18 cellular contexts compared by ENCODE assay signal in the genomic region with DNA sequence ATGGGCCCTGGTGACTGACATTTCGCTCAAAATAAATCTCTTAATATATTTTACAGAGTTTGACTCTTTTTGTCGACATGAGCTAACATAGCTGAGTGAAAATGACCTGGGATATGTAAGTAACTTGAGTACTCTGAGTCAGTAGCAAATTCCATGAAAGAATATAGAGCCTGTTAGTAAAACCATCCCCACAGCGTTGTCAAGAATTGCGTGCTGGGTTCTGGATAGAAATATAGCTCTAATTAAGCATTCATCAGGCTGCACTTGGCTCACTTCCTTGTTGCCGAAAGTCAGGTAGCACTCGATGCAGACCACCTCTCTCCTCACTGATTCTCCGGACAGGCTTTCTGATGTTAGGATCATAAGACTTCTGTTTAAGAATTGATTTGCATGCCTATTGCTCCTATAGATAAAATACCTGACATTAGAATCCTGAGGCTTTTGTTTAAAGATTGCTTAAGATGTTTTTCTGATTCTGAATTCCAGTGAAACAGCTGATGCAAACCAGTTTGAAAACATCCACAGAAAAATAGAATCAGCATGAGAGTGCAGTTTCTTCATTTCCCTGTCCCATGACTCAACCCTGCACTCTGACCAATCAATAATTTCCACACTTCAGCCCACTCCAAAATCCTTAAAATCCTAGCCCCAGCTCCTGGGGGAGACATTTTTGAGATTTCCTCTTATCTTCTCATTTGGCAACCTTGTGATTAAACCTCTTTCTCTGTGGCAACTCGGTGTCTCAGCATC.
DNase-seq lines count a peak whose midpoint lies in the region; ATAC-seq and TF ChIP-seq lines count a peak whose summit lies in the region.
"Had no signal": no experiment of that assay in that cellular context is flagged by ENCODE, and none has a peak within 500 bp of the region (broad histone marks: within the 10 kb centered on the region; RNA-seq: fewer than 3 reads in every experiment).

No MANE protein-coding gene starts in this region.

- no peak overlapping the region for H3K4me3 Mint-ChIP-seq in activated naive CD8-positive, alpha-beta T cell treated with anti-CD3 and anti-CD28 coated beads, Interleukin-2, amount 50 U/mL, for 24 hours
- H3K4me3 Mint-ChIP-seq: activated CD4-positive, alpha-beta memory T cell treated with anti-CD3 and anti-CD28 coated beads for 36 hours; CD4-positive, alpha-beta T cell; stimulated activated memory B cell treated with anti-CD40 and anti-IgM and Interleukin-4, amounts not matched to agents 10 μg/mL and 1 μg/mL and 100 μg/mL, for 72 hours had no signal

- no peaks in the 10 kb centered on the region for H3K36me3 Mint-ChIP-seq in activated naive CD8-positive, alpha-beta T cell treated with anti-CD3 and anti-CD28 coated beads, Interleukin-2, amount 50 U/mL, for 24 hours (ENCODE audit: low read depth)
- H3K36me3 Mint-ChIP-seq: activated CD4-positive, alpha-beta memory T cell treated with anti-CD3 and anti-CD28 coated beads for 36 hours; stimulated activated memory B cell treated with anti-CD40 and anti-IgM and Interleukin-4, amounts not matched to agents 10 μg/mL and 1 μg/mL and 100 μg/mL, for 72 hours had no signal

- no peaks in the 10 kb centered on the region for H3K4me1 Mint-ChIP-seq in activated naive CD8-positive, alpha-beta T cell treated with anti-CD3 and anti-CD28 coated beads, Interleukin-2, amount 50 U/mL, for 24 hours
- H3K4me1 Mint-ChIP-seq: stimulated activated memory B cell treated with anti-CD40 and anti-IgM and Interleukin-4, amounts not matched to agents 10 μg/mL and 1 μg/mL and 100 μg/mL, for 72 hours had no signal

- no peak overlapping the region for H3K27ac Mint-ChIP-seq in activated naive CD8-positive, alpha-beta T cell treated with anti-CD3 and anti-CD28 coated beads, Interleukin-2, amount 50 U/mL, for 24 hours
- H3K27ac Mint-ChIP-seq: activated CD4-positive, alpha-beta memory T cell treated with anti-CD3 and anti-CD28 coated beads for 36 hours; CD4-positive, alpha-beta T cell; stimulated activated memory B cell treated with anti-CD40 and anti-IgM and Interleukin-4, amounts not matched to agents 10 μg/mL and 1 μg/mL and 100 μg/mL, for 72 hours had no signal

- H3K27me3 Mint-ChIP-seq in activated naive CD8-positive, alpha-beta T cell treated with anti-CD3 and anti-CD28 coated beads, Interleukin-2, amount 50 U/mL, for 24 hours = peaks cover 19% of the 10 kb centered on the region

- no peak overlapping the region for H3K4me3 ChIP-seq in epithelial cell of proximal tubule (ENCODE audit: low read depth, low read length)
- H3K4me3 ChIP-seq: heart left ventricle, ovary had no signal

- peak; percentile 70 for ATAC-seq in omental fat pad (ENCODE audit: low FRiP score)
- ATAC-seq in activated naive CD8-positive, alpha-beta T cell treated with anti-CD3 and anti-CD28 coated beads, Interleukin-2, amount 50 U/mL, for 24 hours = no peak
- no peak for ATAC-seq in GM21529 (IDR thresholded peaks at IDR 0.05; ENCODE audit: unreplicated experiment)
- ATAC-seq: heart left ventricle; stimulated activated memory B cell treated with anti-CD40 and anti-IgM and Interleukin-4, amounts not matched to agents 10 μg/mL and 1 μg/mL and 100 μg/mL, for 72 hours had no signal

- peak; percentile 40 for DNase-seq in CD1c-positive myeloid dendritic cell (ENCODE audit: extremely low spot score)
- DNase-seq in LoVo (ENCODE audit: low spot score) = peak; percentile 9
- peak; percentile 81 for DNase-seq in epithelial cell of proximal tubule (ENCODE audit: low read depth)
- no peak for DNase-seq in omental fat pad (ENCODE audit: low spot score)
- DNase-seq in activated naive CD8-positive, alpha-beta T cell treated with anti-CD3 and anti-CD28 coated beads, Interleukin-2, amount 50 U/mL, for 24 hours = no peak
- DNase-seq in 8988T = no peak
- no peak for DNase-seq in NCI-H1417 (lab: John Stamatoyannopoulos, UW)
- DNase-seq: activated CD4-positive, alpha-beta memory T cell treated with anti-CD3 and anti-CD28 coated beads for 36 hours; CD4-positive, alpha-beta T cell; GOT3; heart left ventricle; NCI-H1105; NCI-H524 treated with DMSO at 0.1 percent for 48 hours; ovary; stimulated activated CD4-positive, alpha-beta T cell treated with anti-CD3 and anti-CD28 coated beads, Interleukin-2, amount 100 ng/mL, for 24 hours; T-helper 2 cell had no signal

- H3K9me3 Mint-ChIP-seq in activated naive CD8-positive, alpha-beta T cell treated with anti-CD3 and anti-CD28 coated beads, Interleukin-2, amount 50 U/mL, for 24 hours = no peaks in the 10 kb centered on the region
- H3K9me3 Mint-ChIP-seq: activated CD4-positive, alpha-beta memory T cell treated with anti-CD3 and anti-CD28 coated beads for 36 hours; CD4-positive, alpha-beta T cell; stimulated activated memory B cell treated with anti-CD40 and anti-IgM and Interleukin-4, amounts not matched to agents 10 μg/mL and 1 μg/mL and 100 μg/mL, for 72 hours had no signal

- TF ChIP-seq CTCF in epithelial cell of proximal tubule (conservative IDR thresholded peaks at IDR 0.05; ENCODE audit: low read depth, low read length) (no peak), omental fat pad (IDR thresholded peaks at IDR 0.05) (no peak)

Comparison
In these comparisons a context has a peak if more than half of its experiments do, and no peak if none do; other contexts are left out.
1. DNase-seq: peak in CD1c-positive myeloid dendritic cell (single experiment), LoVo (single experiment) and epithelial cell of proximal tubule (single experiment); none in omental fat pad (single experiment), activated naive CD8-positive, alpha-beta T cell treated with anti-CD3 and anti-CD28 coated beads, Interleukin-2, amount 50 U/mL, for 24 hours (single experiment), 8988T (single experiment) and NCI-H1417 (0 of 3).